Comparison of ENCODE assay signal across 8 cellular contexts in the genomic region with DNA sequence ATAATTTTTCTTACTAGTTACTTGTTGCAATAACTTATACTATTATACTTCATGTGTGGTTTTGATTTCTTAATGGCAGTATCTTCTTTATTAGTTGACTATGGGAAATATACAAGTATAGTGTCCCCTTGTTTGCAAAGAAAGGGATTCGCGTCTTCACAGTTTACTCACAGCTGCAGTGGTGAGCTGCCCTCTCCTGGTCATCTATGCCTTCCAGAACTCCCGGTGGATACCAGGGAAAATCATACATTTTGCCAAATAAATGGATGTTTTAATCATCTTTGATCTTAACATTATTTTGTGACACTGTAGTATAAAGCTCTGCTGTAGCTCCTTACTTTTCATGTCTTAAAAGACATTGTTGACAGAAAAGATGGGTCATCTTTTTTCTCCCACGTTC.
DNase-seq lines count a peak whose midpoint lies in the region; ATAC-seq and TF ChIP-seq lines count a peak whose summit lies in the region.

No MANE protein-coding gene starts in this region.

- TF ChIP-seq POLR2A in testis (IDR thresholded peaks at IDR 0.05): no peak

- no peak overlapping the region for H3K4me3 ChIP-seq in cardiac muscle cell
- H3K4me3 ChIP-seq in right atrium auricular region: no peak overlapping the region
- no peak overlapping the region for H3K4me3 ChIP-seq in testis
- H3K4me3 ChIP-seq in aorta (ENCODE audit: low read length in 2 of 2): no peak overlapping the region

- H3K27me3 ChIP-seq in cardiac muscle cell (no peaks in the 10 kb centered on the region), right atrium auricular region (no peaks in the 10 kb centered on the region), testis (no peaks in the 10 kb centered on the region), aorta (ENCODE audit: control insufficient read depth in 1 of 2, insufficient read depth in 2 of 2, low read length in 1 of 2) (no peaks in the 10 kb centered on the region)

- ATAC-seq in GM21723 (IDR thresholded peaks at IDR 0.05; ENCODE audit: unreplicated experiment) (no peak), HG02588 (IDR thresholded peaks at IDR 0.05; ENCODE audit: unreplicated experiment) (no peak), aorta (ENCODE audit: low FRiP score) (no peak)

- H3K27ac ChIP-seq in cardiac muscle cell (no peak overlapping the region), right atrium auricular region (no peak overlapping the region), testis (no peak overlapping the region), aorta (ENCODE audit: low read depth in 1 of 2, low read length in 2 of 2) (no peak overlapping the region)

- 61 to 74% methylated on average over 4 of the region's 4 CpGs for WGBS in testis, 2 donors
- WGBS in aorta, 2 donors: 59 to 74% methylated on average over 4 of the region's 4 CpGs

- peak; percentile 35 to 65 for DNase-seq in cardiac muscle cell (ENCODE audit: low read depth in 1 of 2, low spot score in 1 of 2)
- DNase-seq in right atrium auricular region (ENCODE audit: low spot score): no peak
- peak; percentile 49 for DNase-seq in SK-MEL-5 (ENCODE audit: low read depth, low spot score)
- DNase-seq in foreskin melanocyte: peak; percentile 26
- DNase-seq in testis: peak; percentile 34
- no peak for DNase-seq in aorta

- no peaks in the 10 kb centered on the region for H3K4me1 ChIP-seq in cardiac muscle cell (ENCODE audit: low read depth)
- H3K4me1 ChIP-seq in right atrium auricular region: no peaks in the 10 kb centered on the region
- H3K4me1 ChIP-seq in testis: no peaks in the 10 kb centered on the region
- H3K4me1 ChIP-seq in aorta (ENCODE audit: control insufficient read depth in 1 of 2, insufficient read depth in 2 of 2, low read length in 2 of 2): no peaks in the 10 kb centered on the region

- H3K9me3 ChIP-seq in cardiac muscle cell (ENCODE audit: low read depth) (no peaks in the 10 kb centered on the region), right atrium auricular region (no peaks in the 10 kb centered on the region), testis (no peaks in the 10 kb centered on the region), aorta (ENCODE audit: control insufficient read depth, low read length) (no peaks in the 10 kb centered on the region)

- H3K36me3 ChIP-seq in cardiac muscle cell (no peaks in the 10 kb centered on the region), right atrium auricular region (no peaks in the 10 kb centered on the region), testis (ENCODE audit: low read depth, missing control alignments) (no peaks in the 10 kb centered on the region), aorta (ENCODE audit: control insufficient read depth in 1 of 2, insufficient read depth in 2 of 2, low read length in 1 of 2) (no peaks in the 10 kb centered on the region)

- TF ChIP-seq CTCF in cardiac muscle cell (IDR thresholded peaks at IDR 0.05; ENCODE audit: low read depth, low read length) (peak; percentile 67), right atrium auricular region (IDR thresholded peaks at IDR 0.05) (peak in 1 of 2 donors; percentile 59), testis (IDR thresholded peaks at IDR 0.05) (no peak)

- in situ Hi-C loops in SK-MEL-5 (cut with HindIII; ENCODE audit: low pct_unique_long_range_greater_than_20kb, low sequenced_read_pairs): no loop called here

- intact Hi-C loops in testis (cut with DNase I; ENCODE audit: low total_unique reads) (no loop called here), aorta (cut with DNase I) (no loop called here)

Comparison
In these comparisons a context has a peak if more than half of its experiments do, and no peak if none do; other contexts are left out.
1. DNase-seq: peak in cardiac muscle cell (2 of 2), SK-MEL-5 (single experiment), foreskin melanocyte (single experiment) and testis (single experiment); none in right atrium auricular region (single experiment) and aorta (0 of 2).